8 cellular contexts compared by ENCODE assay signal in the genomic region with DNA sequence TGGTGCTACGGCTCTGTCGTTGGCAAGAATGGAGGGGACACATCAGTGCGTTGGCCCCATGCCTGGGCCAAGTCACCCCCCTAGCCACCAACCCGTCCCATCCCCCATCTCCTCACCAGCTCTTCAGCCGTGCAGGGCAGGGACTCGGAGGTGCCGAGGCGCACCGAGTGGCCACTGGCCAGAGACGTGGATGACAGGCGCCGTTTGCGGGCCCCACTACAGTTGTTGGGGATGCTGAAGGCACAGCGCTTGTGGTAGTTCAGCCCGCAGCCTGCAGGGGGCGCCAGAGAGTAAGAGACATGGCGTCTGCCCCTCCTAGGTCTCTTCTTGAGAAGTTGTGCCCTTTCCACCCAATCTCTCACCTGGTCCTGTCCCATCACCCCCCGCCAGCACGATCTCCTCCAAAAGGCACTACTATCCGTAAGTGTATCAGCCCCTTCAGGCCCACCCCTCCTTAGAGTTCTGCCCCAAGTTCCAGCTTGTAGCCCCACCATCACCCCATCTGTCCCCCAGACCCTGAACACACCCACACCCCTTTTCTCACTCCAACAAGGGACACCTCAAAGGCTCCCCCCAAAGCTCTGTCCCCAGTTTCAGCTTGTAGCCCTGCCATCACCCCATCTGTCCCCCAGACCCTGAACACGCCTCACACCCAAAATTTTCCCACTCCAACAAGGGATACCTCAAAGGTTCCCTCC.
DNase-seq lines count a peak whose midpoint lies in the region; ATAC-seq and TF ChIP-seq lines count a peak whose summit lies in the region.

No MANE protein-coding gene starts in this region.

- no peaks in the 10 kb centered on the region for H3K9me3 ChIP-seq in adipocyte (ENCODE audit: control insufficient read depth, low read length)

- peak; percentile 43 for ATAC-seq in HG03196 (IDR thresholded peaks at IDR 0.05; ENCODE audit: unreplicated experiment)

- H3K27ac ChIP-seq in C4-2B = no peak overlapping the region

- no peaks in the 10 kb centered on the region for H3K4me1 ChIP-seq in adipocyte (ENCODE audit: control insufficient read depth, insufficient read depth, low read length)

- peaks cover 51% of the 10 kb centered on the region for H3K36me3 ChIP-seq in adipocyte (ENCODE audit: control insufficient read depth, insufficient read depth, low read length, severe bottlenecking)

- TF ChIP-seq CTCF in C4-2B (conservative IDR thresholded peaks at IDR 0.05) = peak; percentile 79

- DNase-seq in T-helper 2 cell (peak; percentile 61 to 92 (median 77)), adipocyte (ENCODE audit: low read depth) (peak; percentile 58), iPS-NIHi11 (ENCODE audit: low spot score) (peak; percentile 87), COR-L47 (lab: John Stamatoyannopoulos, UW) (no peak), NCI-H2107 treated with DMSO at 0.1 percent for 48 hours (lab: John Stamatoyannopoulos, UW; ENCODE audit: unreplicated experiment) (no peak)
- peak; percentile 91 to 92 for DNase-seq in stimulated activated CD4-positive, alpha-beta T cell treated with anti-CD3 and anti-CD28 coated beads, Interleukin-1b, Interleukin-23, amount 100 ng/mL, for 4 hours (ENCODE audit: low read depth in 2 of 2)

- no peaks in the 10 kb centered on the region for H3K27me3 ChIP-seq in adipocyte (replicated peaks; ENCODE audit: control insufficient read depth, insufficient read depth, low read length)

- no peak overlapping the region for H3K4me3 ChIP-seq in adipocyte (ENCODE audit: low read length)

- H3K9ac ChIP-seq in adipocyte (ENCODE audit: low read length) = no peak overlapping the region

Comparison
In these comparisons a context has a peak if more than half of its experiments do, and no peak if none do; other contexts are left out.
1. DNase-seq: peak in T-helper 2 cell (5 of 5), adipocyte (single experiment), iPS-NIHi11 (single experiment) and stimulated activated CD4-positive, alpha-beta T cell treated with anti-CD3 and anti-CD28 coated beads, Interleukin-1b, Interleukin-23, amount 100 ng/mL, for 4 hours (2 of 2); none in COR-L47 (single experiment) and NCI-H2107 treated with DMSO at 0.1 percent for 48 hours (single experiment).